In genomic region chr2:191867507-191867847, GRCh38 we compare ENCODE assay signal across 15 cellular contexts. TPM values are rescaled to one million over a fixed set of nuclear protein-coding genes. Genes with fewer than 3 reads are reported as not detected.
DNase-seq lines count a peak whose midpoint lies in the region; ATAC-seq and TF ChIP-seq lines count a peak whose summit lies in the region.
"Had no signal": no experiment of that assay in that cellular context is flagged by ENCODE, and none has a peak within 500 bp of the region (broad histone marks: within the 10 kb centered on the region; RNA-seq: fewer than 3 reads in every experiment).

No MANE protein-coding gene starts in this region.

- H3K27me3 ChIP-seq in Panc1 (ENCODE audit: control insufficient read depth, insufficient read depth, low read length) (no peaks in the 10 kb centered on the region), esophagus squamous epithelium (no peaks in the 10 kb centered on the region), stomach smooth muscle (ENCODE audit: control insufficient read depth in 1 of 2, insufficient read depth in 2 of 2, low read length in 2 of 2) (no peaks in the 10 kb centered on the region)
- H3K27me3 ChIP-seq: foreskin keratinocyte had no signal

- in situ Hi-C loops in Panc1 (cut with HindIII; ENCODE audit: low pct_unique_long_range_greater_than_20kb, low sequenced_read_pairs), result no loop called here

- POLR2A ChIA-PET in Panc1 (lab: Charles Lee), result no interaction called here
- POLR2A ChIA-PET in GM10248 (lab: Yijun Ruan, JAX), result no interaction called here

- H3K4me3 ChIP-seq in Panc1 (ENCODE audit: low read depth in 2 of 2, low read length in 2 of 2) (no peak overlapping the region), esophagus squamous epithelium (no peak overlapping the region), stomach smooth muscle (ENCODE audit: low read length in 2 of 2) (peak overlapping the region in 1 of 2 donors; percentile 31)

- no peaks in the 10 kb centered on the region for H3K27me3 Mint-ChIP-seq in mesothelial cell of epicardium (ENCODE audit: low read depth)

- no TSS peak for BruUV-seq in Panc1 (replicated peaks; lab: Mats Ljungman, UMichigan)

- intact Hi-C loops in Panc1 (cut with micrococcal nuclease; ENCODE audit: unreplicated experiment), result loop anchor here (2.0 kb wide), 1 partner anchor 295 kb away; no protein-coding TSS in a partner anchor
- intact Hi-C loops in esophagus squamous epithelium (cut with DNase I), result no loop called here

- H3K36me3 ChIP-seq in Panc1 (ENCODE audit: control insufficient read depth, insufficient read depth, low read length), result no peaks in the 10 kb centered on the region
- H3K36me3 ChIP-seq in esophagus squamous epithelium, result no peaks in the 10 kb centered on the region
- no peaks in the 10 kb centered on the region for H3K36me3 ChIP-seq in stomach smooth muscle (ENCODE audit: control insufficient read depth in 2 of 2, insufficient read depth in 2 of 2, low read length in 2 of 2)

- ATAC-seq in Panc1, result peak; percentile 55

- H3K4me1 ChIP-seq in Panc1 (ENCODE audit: control insufficient read depth, insufficient read depth, low read length) (peaks cover 7% of the 10 kb centered on the region; the same call in 1 of the 2 replicates), esophagus squamous epithelium (peaks cover 17 to 72% (median 42%) of the 10 kb centered on the region in 3 donors), stomach smooth muscle (ENCODE audit: control insufficient read depth, insufficient read depth, low read length) (peaks cover 20% of the 10 kb centered on the region)

- no peak for TF ChIP-seq CTCF in Panc1 (IDR thresholded peaks at IDR 0.05)
- TF ChIP-seq CTCF in esophagus squamous epithelium (IDR thresholded peaks at IDR 0.05), result no peak
- TF ChIP-seq CTCF in mesothelial cell of epicardium (IDR thresholded peaks at IDR 0.05; ENCODE audit: unreplicated experiment), result no peak
- TF ChIP-seq CTCF in GM10248 (IDR thresholded peaks at IDR 0.05; ENCODE audit: control extremely low read depth, extremely low read depth, low read depth, missing control alignments), result no peak

- DNase-seq in Panc1 (ENCODE audit: low read depth, low spot score) (no peak), esophagus squamous epithelium (lab: John Stamatoyannopoulos, UW) (no peak), mesothelial cell of epicardium (ENCODE audit: low spot score in 2 of 2, unreplicated experiment in 2 of 2) (no peak), RKO (ENCODE audit: low spot score) (no peak), GM10248 (ENCODE audit: extremely low spot score) (no peak), RPMI8226 (no peak)
- no peak for DNase-seq in activated naive CD4-positive, alpha-beta T cell treated with anti-CD3 and anti-CD28 coated beads, Interleukin-2, amount 50 U/mL, for 16 hours
- DNase-seq: activated CD4-positive, CD25-positive, alpha-beta regulatory T cell treated with anti-CD3 and anti-CD28 coated beads, Interleukin-2, amount 50 U/mL, for 72 hours; activated effector memory CD4-positive, alpha-beta T cell treated with anti-CD3 and anti-CD28 coated beads, Interleukin-2, amount 50 U/mL, for 16 hours; CD4-positive, alpha-beta memory T cell; NCI-H1105; NCI-H526 had no signal

- TF ChIP-seq POLR2A in esophagus squamous epithelium (IDR thresholded peaks at IDR 0.05), result no peak

- no peak overlapping the region for H3K4me3 Mint-ChIP-seq in mesothelial cell of epicardium
- H3K4me3 Mint-ChIP-seq: CD4-positive, alpha-beta memory T cell; memory B cell had no signal

- CTCF ChIA-PET in Panc1 (lab: Charles Lee) (no interaction called here), GM10248 (lab: Yijun Ruan, JAX) (interaction anchor here (2.5 kb wide), 1 partner anchor 295 kb away, joined by 16 read pairs; no protein-coding TSS in a partner anchor)

- H3K27ac ChIP-seq in Panc1 (ENCODE audit: low read length), result peak overlapping the region; percentile 83
- H3K27ac ChIP-seq in esophagus squamous epithelium, result peak overlapping the region; percentile 77 to 85 (median 80)
- peak overlapping the region; percentile 70 for H3K27ac ChIP-seq in stomach smooth muscle (ENCODE audit: low read length)

- 21 to 35% methylated on average over 1 of the region's 1 CpG for WGBS in esophagus squamous epithelium, 2 donors

- H3K9ac ChIP-seq in stomach smooth muscle (ENCODE audit: low read length in 2 of 2), result no peak overlapping the region

- H3K36me3 Mint-ChIP-seq in mesothelial cell of epicardium, result peaks cover 3% of the 10 kb centered on the region
- H3K36me3 Mint-ChIP-seq: CD4-positive, alpha-beta memory T cell; memory B cell had no signal

- peaks cover 8% of the 10 kb centered on the region for H3K9me3 Mint-ChIP-seq in mesothelial cell of epicardium
- H3K9me3 Mint-ChIP-seq: CD4-positive, alpha-beta memory T cell; memory B cell had no signal

- peaks cover 51% of the 10 kb centered on the region for H3K4me1 Mint-ChIP-seq in mesothelial cell of epicardium
- H3K4me1 Mint-ChIP-seq: CD4-positive, alpha-beta memory T cell; memory B cell had no signal

- H3K9me3 ChIP-seq in Panc1 (ENCODE audit: control insufficient read depth, insufficient read depth, low read depth, low read length) (no peaks in the 10 kb centered on the region), esophagus squamous epithelium (no peaks in the 10 kb centered on the region), stomach smooth muscle (ENCODE audit: control insufficient read depth in 2 of 2, low read length in 2 of 2) (no peaks in the 10 kb centered on the region)

- peak overlapping the region; percentile 93 for H3K27ac Mint-ChIP-seq in mesothelial cell of epicardium
- H3K27ac Mint-ChIP-seq: CD4-positive, alpha-beta memory T cell; memory B cell had no signal

RNA-seq across cellular contexts. Expression of gene CAVIN2, which starts 20.6 kb away (rescaled TPM):
- total RNA-seq in Panc1 (2021; ENCODE audit: unreplicated experiment) (0.95 TPM), esophagus squamous epithelium (10 to 100 TPM; 12.4 to 50.7 (median 16.6) TPM), mesothelial cell of epicardium (0.72 to 0.96 TPM (median 0.80 TPM) in 3 replicates)
- 0.47 TPM for polyA plus RNA-seq in Panc1 (2012; ENCODE audit: insufficient read length)
- total RNA-seq: CD4-positive, alpha-beta memory T cell had no signal
